ENCODE assay signal across 13 cellular contexts in the genomic region with DNA sequence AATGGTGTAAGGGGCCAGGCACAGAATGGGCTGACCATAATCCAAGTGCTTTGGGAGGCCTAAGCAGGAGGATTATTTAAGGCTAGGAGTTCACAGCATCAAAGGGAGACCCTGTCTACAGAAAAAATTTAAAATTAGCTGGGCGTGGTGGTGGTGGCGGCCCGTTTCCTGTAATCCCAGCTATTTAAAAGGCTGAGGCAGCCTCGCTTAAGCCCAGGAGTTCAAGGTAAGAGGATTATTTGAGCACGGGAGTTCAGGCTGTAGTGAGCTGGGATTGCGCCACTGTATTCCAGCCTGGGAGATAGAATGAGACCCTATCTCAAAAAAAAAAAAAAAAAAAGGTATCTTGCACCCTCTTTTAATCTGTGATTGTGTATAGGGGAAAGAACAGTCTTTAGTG. TPM values are rescaled to one million over a fixed set of nuclear protein-coding genes. Genes with fewer than 3 reads are reported as not detected.
DNase-seq lines count a peak whose midpoint lies in the region; ATAC-seq, FAIRE-seq and TF ChIP-seq lines count a peak whose summit lies in the region.
"Had no signal": no experiment of that assay in that cellular context is flagged by ENCODE, and none has a peak within 500 bp of the region (broad histone marks: within the 10 kb centered on the region; RNA-seq: fewer than 3 reads in every experiment).

No MANE protein-coding gene starts in this region.

- H3K9me2 ChIP-seq in SU-DHL-6 (replicated peaks; ENCODE audit: insufficient read depth, low read length): no peaks in the 10 kb centered on the region

- H3K36me3 Mint-ChIP-seq in activated T-cell treated with anti-CD3 and anti-CD28 coated beads, Interleukin-2, amount 50 U/mL, for 24 hours (ENCODE audit: low read depth): peaks cover 68% of the 10 kb centered on the region

- 0 out of 2 replicates have a peak, but pooled peaks cover 5% of the 10 kb centered on the region for H3K36me3 ChIP-seq in SU-DHL-6 (ENCODE audit: low read length)
- peaks cover 7% of the 10 kb centered on the region for H3K36me3 ChIP-seq in fibroblast of lung (ENCODE audit: control insufficient read depth, insufficient read depth, low read length)
- peaks cover 2 to 8% of the 10 kb centered on the region in 2 donors for H3K36me3 ChIP-seq in small intestine (ENCODE audit: control insufficient read depth in 2 of 2, insufficient read depth in 2 of 2, low read length in 2 of 2)
- peaks cover 0 to 11% (median 0%) of the 10 kb centered on the region in 3 donors for H3K36me3 ChIP-seq in Peyer's patch
- H3K36me3 ChIP-seq: uterus had no signal

- H4K20me1 ChIP-seq in SU-DHL-6 (ENCODE audit: low read depth, low read length) (no peaks in the 10 kb centered on the region), fibroblast of lung (ENCODE audit: control insufficient read depth, extremely low read depth, insufficient read depth, low read length) (peaks cover 2% of the 10 kb centered on the region)

- no peak for DNase-seq in activated T-cell treated with anti-CD3 and anti-CD28 coated beads, Interleukin-2, amount 50 U/mL, for 24 hours
- DNase-seq in activated T-cell treated with anti-CD3 and anti-CD28 coated beads for 4 hours (no peak), fibroblast of lung (ENCODE audit: low read depth in 2 of 2) (no peak), small intestine (no peak), Peyer's patch (no peak)
- DNase-seq: AML-193; GOT3; NCI-H2029 treated with DMSO at 0.1 percent for 48 hours; stimulated activated CD4-positive, alpha-beta T cell treated with anti-CD3 and anti-CD28 coated beads, Interleukin-4, amount 100 ng/mL, for 1 hour; uterus had no signal

- no peaks in the 10 kb centered on the region for H3K9me3 ChIP-seq in SU-DHL-6 (ENCODE audit: insufficient read depth, low read length)
- H3K9me3 ChIP-seq in fibroblast of lung (ENCODE audit: control insufficient read depth, insufficient read depth, low read depth, low read length): no peaks in the 10 kb centered on the region
- H3K9me3 ChIP-seq in small intestine (ENCODE audit: control insufficient read depth, low read depth): no peaks in the 10 kb centered on the region
- no peaks in the 10 kb centered on the region for H3K9me3 ChIP-seq in Peyer's patch
- H3K9me3 ChIP-seq: uterus had no signal

- peak overlapping the region; percentile 97 for H3K27ac Mint-ChIP-seq in activated T-cell treated with anti-CD3 and anti-CD28 coated beads, Interleukin-2, amount 50 U/mL, for 24 hours

- no peak for FAIRE-seq in small intestine (lab: Jason Lieb, UNC)

- peaks cover 46% of the 10 kb centered on the region for H3F3A ChIP-seq in SU-DHL-6 (ENCODE audit: insufficient read depth)

- H3K27ac ChIP-seq in SU-DHL-6 (ENCODE audit: low read depth, low read length): no peak overlapping the region
- peak overlapping the region; percentile 28 for H3K27ac ChIP-seq in fibroblast of lung (ENCODE audit: insufficient read depth, low read length)
- H3K27ac ChIP-seq in small intestine (ENCODE audit: low read depth in 1 of 2, low read length in 1 of 2): peak overlapping the region in 1 of 2 donors; percentile 17
- peak overlapping the region in 1 of 4 donors; percentile 38 for H3K27ac ChIP-seq in Peyer's patch

- 67 to 75% (median 71%) methylated on average over 6 of the region's 6 CpGs for WGBS in small intestine, 3 donors

- H3K27me3 ChIP-seq in SU-DHL-6 (ENCODE audit: low read length): no peaks in the 10 kb centered on the region
- no peaks in the 10 kb centered on the region for H3K27me3 ChIP-seq in fibroblast of lung (ENCODE audit: control insufficient read depth, insufficient read depth, low read length)
- no peaks in the 10 kb centered on the region for H3K27me3 ChIP-seq in small intestine (ENCODE audit: control insufficient read depth in 2 of 2, insufficient read depth in 2 of 2, low read length in 2 of 2)
- H3K27me3 ChIP-seq in Peyer's patch: no peaks in the 10 kb centered on the region
- H3K27me3 ChIP-seq: uterus had no signal

- H3K4me1 ChIP-seq in fibroblast of lung (ENCODE audit: control insufficient read depth, extremely low read depth, insufficient read depth, low read length): peaks cover 9% of the 10 kb centered on the region
- peaks cover 2 to 6% of the 10 kb centered on the region in 2 donors for H3K4me1 ChIP-seq in small intestine (ENCODE audit: control insufficient read depth in 2 of 2, insufficient read depth in 1 of 2, low read depth in 1 of 2, low read length in 1 of 2)
- H3K4me1 ChIP-seq in Peyer's patch: peaks cover 0 to 34% (median 16%) of the 10 kb centered on the region in 4 donors

- TF ChIP-seq POLR2A in Peyer's patch (IDR thresholded peaks at IDR 0.05): no peak

- H3K9ac ChIP-seq in SU-DHL-6 (ENCODE audit: low read length) (peak overlapping the region; percentile 91), fibroblast of lung (ENCODE audit: insufficient read depth, low read length) (no peak overlapping the region)

- H3K4me3 ChIP-seq in SU-DHL-6 (ENCODE audit: insufficient read depth, low read length, poor library complexity, severe bottlenecking) (no peak overlapping the region), fibroblast of lung (replicated peaks in 1 of 4; ENCODE audit: control extremely low read depth in 1 of 4, insufficient read depth in 1 of 4, low read depth in 3 of 4, low read length in 4 of 4) (peak overlapping the region in 3 of 4 experiments; percentile 74 to 95 (median 85)), small intestine (ENCODE audit: low read depth in 1 of 2, low read length in 2 of 2) (peak overlapping the region; percentile 0 to 20), Peyer's patch (peak overlapping the region in 2 of 4 donors; percentile 78 to 84)

- no peak overlapping the region for H2AFZ ChIP-seq in SU-DHL-6 (ENCODE audit: low read depth, low read length, severe bottlenecking)
- no peak overlapping the region for H2AFZ ChIP-seq in fibroblast of lung (ENCODE audit: low read length)

- H3K4me1 Mint-ChIP-seq in activated T-cell treated with anti-CD3 and anti-CD28 coated beads, Interleukin-2, amount 50 U/mL, for 24 hours (ENCODE audit: low read depth): peaks cover 51% of the 10 kb centered on the region

- H3K4me2 ChIP-seq in SU-DHL-6 (ENCODE audit: low read depth, low read length, poor library complexity, severe bottlenecking): peak overlapping the region; percentile 70
- H3K4me2 ChIP-seq in fibroblast of lung (ENCODE audit: extremely low read depth, insufficient read depth, low read length): peak overlapping the region; percentile 86

- H3K27me3 Mint-ChIP-seq in activated T-cell treated with anti-CD3 and anti-CD28 coated beads, Interleukin-2, amount 50 U/mL, for 24 hours: no peaks in the 10 kb centered on the region

- no peaks in the 10 kb centered on the region for H3K9me3 Mint-ChIP-seq in activated T-cell treated with anti-CD3 and anti-CD28 coated beads, Interleukin-2, amount 50 U/mL, for 24 hours

- TF ChIP-seq CTCF in SU-DHL-6 (IDR thresholded peaks at IDR 0.05; ENCODE audit: insufficient read depth, low read length, poor library complexity, severe bottlenecking): no peak
- TF ChIP-seq CTCF in fibroblast of lung (conservative IDR thresholded peaks at IDR 0.05 in 1 of 2, IDR thresholded peaks at IDR 0.05 in 1 of 2; ENCODE audit: low read depth in 1 of 2, low read length in 2 of 2): no peak
- no peak for TF ChIP-seq CTCF in Peyer's patch (IDR thresholded peaks at IDR 0.05)

- ATAC-seq in HG03469 (IDR thresholded peaks at IDR 0.05; ENCODE audit: unreplicated experiment) (no peak), GM19463 (IDR thresholded peaks at IDR 0.05; ENCODE audit: unreplicated experiment) (no peak)

- H3K79me2 ChIP-seq in SU-DHL-6 (ENCODE audit: insufficient read depth, low read length) (peaks cover 32% of the 10 kb centered on the region), fibroblast of lung (ENCODE audit: control insufficient read depth, insufficient read depth, low read length) (peaks cover 34% of the 10 kb centered on the region)

- peak overlapping the region; percentile 94 for H3K4me3 Mint-ChIP-seq in activated T-cell treated with anti-CD3 and anti-CD28 coated beads, Interleukin-2, amount 50 U/mL, for 24 hours

RNA-seq across cellular contexts. Expression of a gene that starts 1.9 kb away (rescaled TPM):
- total RNA-seq in fibroblast of lung (305 and 306 TPM in 2 replicates), Peyer's patch (100 to 1,000 TPM; 142 to 246 (median 153) TPM)
- polyA plus RNA-seq in fibroblast of lung (337 and 356 TPM in 2 replicates), small intestine (100 to 1,000 TPM; 431 to 744 (median 617) TPM)
- 561 and 583 TPM in 2 replicates for polyA plus RNA-seq in fibroblast of lung (2012)
- polyA minus RNA-seq in fibroblast of lung (ENCODE audit: low replicate concordance): 0.59 TPM in 1 of 2 replicates, not detected in the other

RNA-seq across cellular contexts. Expression of a gene that starts 2.0 kb away (rescaled TPM):
- total RNA-seq in fibroblast of lung (19.3 and 27.2 TPM in 2 replicates), Peyer's patch (10 to 100 TPM in 1 of 4 donors, 1 to 10 TPM in 3; 7.4 to 13.1 (median 9.1) TPM)
- polyA plus RNA-seq in fibroblast of lung (11.9 and 14.8 TPM in 2 replicates), small intestine (10 to 100 TPM; 11.1 to 22.6 (median 20.8) TPM)
- 12.2 and 13.9 TPM in 2 replicates for polyA plus RNA-seq in fibroblast of lung (2012)
- 5.0 and 8.6 TPM in 2 replicates for polyA minus RNA-seq in fibroblast of lung (ENCODE audit: low replicate concordance)

RNA-seq across cellular contexts. Expression of a gene that starts 4.6 kb away (rescaled TPM):
- total RNA-seq in fibroblast of lung (3.0 and 3.6 TPM in 2 replicates), Peyer's patch (10 to 100 TPM in 1 of 4 donors, 1 to 10 TPM in 3; 2.6 to 13.2 (median 6.0) TPM)
- polyA plus RNA-seq in fibroblast of lung (5.0 and 7.0 TPM in 2 replicates), small intestine (1 to 10 TPM; 1.1 to 4.8 (median 1.6) TPM)
- 3.9 and 8.3 TPM in 2 replicates for polyA plus RNA-seq in fibroblast of lung (2012)
- 10.2 and 28.6 TPM in 2 replicates for polyA minus RNA-seq in fibroblast of lung (ENCODE audit: low replicate concordance)

RNA-seq across cellular contexts. Expression of a gene that starts 12.1 kb away (rescaled TPM):
- total RNA-seq in fibroblast of lung (37.2 and 44.6 TPM in 2 replicates), Peyer's patch (100 to 1,000 TPM; 150 to 455 (median 312) TPM)
- polyA plus RNA-seq in fibroblast of lung (12.8 and 14.3 TPM in 2 replicates), small intestine (10 to 100 TPM; 56.5 to 61.7 (median 59.1) TPM)
- 12.0 and 14.9 TPM in 2 replicates for polyA plus RNA-seq in fibroblast of lung (2012)
- 33.0 and 36.1 TPM in 2 replicates for polyA minus RNA-seq in fibroblast of lung (ENCODE audit: low replicate concordance)
